2 cellular contexts compared by ENCODE assay signal in genomic region chr18:6408543-6408942, GRCh38. TPM values are rescaled to one million over a fixed set of nuclear protein-coding genes. Genes with fewer than 3 reads are reported as not detected.
"Had no signal": no experiment of that assay in that cellular context is flagged by ENCODE, and none has a peak within 500 bp of the region (broad histone marks: within the 10 kb centered on the region; RNA-seq: fewer than 3 reads in every experiment).

No MANE protein-coding gene starts in this region.

RNA-seq across cellular contexts. Expression of gene L3MBTL4, which starts 6.2 kb away (rescaled TPM):
- total RNA-seq: LHCN-M2, MCF 10A had no signal
